ENCODE assay signal across 10 cellular contexts in the genomic region with DNA sequence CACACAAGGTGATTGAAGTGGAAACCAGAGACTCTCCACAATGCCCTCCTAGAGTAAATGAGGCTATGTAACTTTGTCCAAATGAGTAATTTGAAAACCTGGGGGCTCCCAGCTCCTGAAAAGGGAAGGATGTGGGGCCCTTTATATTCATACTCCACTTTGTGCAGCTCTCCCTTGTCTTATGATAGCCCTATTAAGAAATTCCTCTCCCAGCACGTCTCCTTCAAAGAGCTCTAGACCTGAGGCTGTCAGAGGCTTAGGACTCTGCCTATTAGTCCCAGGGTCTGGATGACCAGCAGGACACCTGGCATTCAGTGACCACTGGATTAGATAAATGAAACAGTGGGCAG. TPM values are rescaled to one million over a fixed set of nuclear protein-coding genes. Genes with fewer than 3 reads are reported as not detected.
DNase-seq lines count a peak whose midpoint lies in the region; ATAC-seq and TF ChIP-seq lines count a peak whose summit lies in the region.
"Had no signal": no experiment of that assay in that cellular context is flagged by ENCODE, and none has a peak within 500 bp of the region (broad histone marks: within the 10 kb centered on the region; RNA-seq: fewer than 3 reads in every experiment).

No MANE protein-coding gene starts in this region.

- no peak overlapping the region for H2AFZ ChIP-seq in OCI-LY7 (ENCODE audit: low read length)
- H2AFZ ChIP-seq in fibroblast of lung (ENCODE audit: low read length), result no peak overlapping the region

- no peak overlapping the region for H3K27ac Mint-ChIP-seq in activated CD8-positive, alpha-beta memory T cell treated with anti-CD3 and anti-CD28 coated beads, Interleukin-2, amount 10 ng/mL, durations not matched to agents 7 days and 5 days

- H3K27me3 Mint-ChIP-seq in activated CD8-positive, alpha-beta memory T cell treated with anti-CD3 and anti-CD28 coated beads, Interleukin-2, amount 10 ng/mL, durations not matched to agents 7 days and 5 days, result no peaks in the 10 kb centered on the region

- BruUV-seq in OCI-LY7 (replicated peaks; lab: Mats Ljungman, UMichigan), result TSS peak; percentile 54

- TF ChIP-seq POLR2A in stomach (IDR thresholded peaks at IDR 0.05), result no peak

- no peak overlapping the region for H3K9ac ChIP-seq in fibroblast of lung (ENCODE audit: insufficient read depth, low read length)

- H3K4me3 ChIP-seq in OCI-LY7 (ENCODE audit: low read depth, low read length, poor library complexity, severe bottlenecking) (peak overlapping the region; percentile 91), fibroblast of lung (replicated peaks in 1 of 4; ENCODE audit: control extremely low read depth in 1 of 4, insufficient read depth in 1 of 4, low read depth in 3 of 4, low read length in 4 of 4) (peak overlapping the region in 2 of 4 experiments; percentile 80 to 91), stomach (peak overlapping the region in 3 of 4 donors; percentile 92 to 95 (median 94))

- H3K9me3 Mint-ChIP-seq in activated CD8-positive, alpha-beta memory T cell treated with anti-CD3 and anti-CD28 coated beads, Interleukin-2, amount 10 ng/mL, durations not matched to agents 7 days and 5 days (ENCODE audit: low read depth), result no peaks in the 10 kb centered on the region

- H3K27ac ChIP-seq in OCI-LY7 (ENCODE audit: low read depth, low read length, poor library complexity, severe bottlenecking), result peak overlapping the region; percentile 65
- no peak overlapping the region for H3K27ac ChIP-seq in fibroblast of lung (ENCODE audit: insufficient read depth, low read length)
- H3K27ac ChIP-seq in stomach, result peak overlapping the region in 2 of 5 donors; percentile 67 to 72

- no peaks in the 10 kb centered on the region for H4K20me1 ChIP-seq in OCI-LY7 (ENCODE audit: insufficient read depth, low read length)
- H4K20me1 ChIP-seq in fibroblast of lung (ENCODE audit: control insufficient read depth, extremely low read depth, insufficient read depth, low read length), result no peaks in the 10 kb centered on the region

- H3K4me1 ChIP-seq in OCI-LY7 (ENCODE audit: insufficient read depth, low read length, poor library complexity, severe bottlenecking), result peaks cover 43% of the 10 kb centered on the region
- H3K4me1 ChIP-seq in fibroblast of lung (ENCODE audit: control insufficient read depth, extremely low read depth, insufficient read depth, low read length), result peaks cover 3% of the 10 kb centered on the region
- H3K4me1 ChIP-seq in stomach, result peaks cover 10 to 35% (median 29%) of the 10 kb centered on the region in 4 donors

- peak overlapping the region; percentile 87 for H3K4me2 ChIP-seq in OCI-LY7 (ENCODE audit: low read length)
- peak overlapping the region; percentile 4 for H3K4me2 ChIP-seq in fibroblast of lung (ENCODE audit: extremely low read depth, insufficient read depth, low read length)

- H3K36me3 Mint-ChIP-seq in activated CD8-positive, alpha-beta memory T cell treated with anti-CD3 and anti-CD28 coated beads, Interleukin-2, amount 10 ng/mL, durations not matched to agents 7 days and 5 days, result peaks cover 4% of the 10 kb centered on the region

- H3K79me2 ChIP-seq in OCI-LY7 (ENCODE audit: insufficient read depth, low read depth, low read length), result peaks cover 40% of the 10 kb centered on the region; the same call in 1 of the 2 replicates
- H3K79me2 ChIP-seq in fibroblast of lung (ENCODE audit: control insufficient read depth, insufficient read depth, low read length), result no peaks in the 10 kb centered on the region

- WGBS in stomach, 5 donors, result 6 to 32% (median 26%) methylated on average over 1 of the region's 1 CpG

- intact Hi-C loops in OCI-LY7 (cut with micrococcal nuclease; ENCODE audit: unreplicated experiment) (loop anchor here (5.0 to 10.0 kb wide), 2 partner anchors 154 to 1581 kb away; a partner anchor contains a TSS), stomach (cut with DNase I; ENCODE audit: low total_unique reads) (no loop called here), left cardiac atrium (cut with DNase I) (no loop called here)

- CTCF ChIA-PET in activated CD8-positive, alpha-beta memory T cell treated with anti-CD3 and anti-CD28 coated beads, Interleukin-2, amount 10 ng/mL, durations not matched to agents 7 days and 5 days (lab: Charles Lee), result interaction anchor here (0.8 to 7.1 kb wide), 6 partner anchors 12 to 55 kb away, joined by 4 to 107 read pairs (median 40); a partner anchor contains a TSS
- CTCF ChIA-PET in OCI-LY7 (lab: Charles Lee; ENCODE audit: unreplicated experiment), result interaction anchor here (1.1 to 5.2 kb wide), 3 partner anchors 14 to 20 kb away, joined by 8 to 21 read pairs (median 10); no protein-coding TSS in a partner anchor

- POLR2A ChIA-PET in OCI-LY7 (lab: Charles Lee), result interaction anchor here (0.9 to 5.9 kb wide), 7 partner anchors 9 to 87 kb away, joined by 3 to 64 read pairs (median 5); a partner anchor contains a TSS

- peak overlapping the region; percentile 55 for H3K4me3 Mint-ChIP-seq in activated CD8-positive, alpha-beta memory T cell treated with anti-CD3 and anti-CD28 coated beads, Interleukin-2, amount 10 ng/mL, durations not matched to agents 7 days and 5 days

- peaks cover 35% of the 10 kb centered on the region for H3K4me1 Mint-ChIP-seq in activated CD8-positive, alpha-beta memory T cell treated with anti-CD3 and anti-CD28 coated beads, Interleukin-2, amount 10 ng/mL, durations not matched to agents 7 days and 5 days

- TF ChIP-seq EP300 in stomach (IDR thresholded peaks at IDR 0.05), result no peak

- no peak for TF ChIP-seq CTCF in OCI-LY7 (conservative IDR thresholded peaks at IDR 0.05; ENCODE audit: low read length)
- TF ChIP-seq CTCF in fibroblast of lung (conservative IDR thresholded peaks at IDR 0.05 in 1 of 2, IDR thresholded peaks at IDR 0.05 in 1 of 2; ENCODE audit: low read depth in 1 of 2, low read length in 2 of 2), result no peak
- TF ChIP-seq CTCF in stomach (IDR thresholded peaks at IDR 0.05), result no peak

- H3K9me2 ChIP-seq in OCI-LY7 (ENCODE audit: insufficient read depth, low read length), result no peaks in the 10 kb centered on the region

- DNase-seq in activated CD8-positive, alpha-beta memory T cell treated with anti-CD3 and anti-CD28 coated beads, Interleukin-2, amount 10 ng/mL, durations not matched to agents 7 days and 5 days, result no peak
- DNase-seq in activated CD8-positive, alpha-beta memory T cell treated with anti-CD3 and anti-CD28 coated beads for 24 hours, result no peak
- no peak for DNase-seq in OCI-LY7 (ENCODE audit: low spot score)
- no peak for DNase-seq in fibroblast of lung (ENCODE audit: low read depth in 2 of 2)
- DNase-seq in stomach, result no peak
- no peak for DNase-seq in mesenteric fat pad (ENCODE audit: low spot score)
- DNase-seq in left cardiac atrium, result no peak

- H3K36me3 ChIP-seq in OCI-LY7 (ENCODE audit: insufficient read depth, low read length) (peaks cover 22% of the 10 kb centered on the region), fibroblast of lung (ENCODE audit: control insufficient read depth, insufficient read depth, low read length) (peaks cover 3% of the 10 kb centered on the region), stomach (peaks cover 0 to 4% (median 2%) of the 10 kb centered on the region in 4 donors)

- ATAC-seq in activated CD8-positive, alpha-beta memory T cell treated with anti-CD3 and anti-CD28 coated beads, Interleukin-2, amount 10 ng/mL, durations not matched to agents 7 days and 5 days, result no peak
- ATAC-seq in GM21717 (IDR thresholded peaks at IDR 0.05; ENCODE audit: unreplicated experiment) (no peak), left cardiac atrium (no peak)

- H3K9me3 ChIP-seq in OCI-LY7 (ENCODE audit: low read length), result no peaks in the 10 kb centered on the region
- no peaks in the 10 kb centered on the region for H3K9me3 ChIP-seq in fibroblast of lung (ENCODE audit: control insufficient read depth, insufficient read depth, low read depth, low read length)
- no peaks in the 10 kb centered on the region for H3K9me3 ChIP-seq in stomach

- H3K27me3 ChIP-seq in fibroblast of lung (ENCODE audit: control insufficient read depth, insufficient read depth, low read length) (no peaks in the 10 kb centered on the region), stomach (no peaks in the 10 kb centered on the region)

RNA-seq across cellular contexts. Expression of a gene that starts 2.1 kb away (rescaled TPM):
- 10 to 100 TPM; 24.6 to 25.8 TPM for total RNA-seq in activated CD8-positive, alpha-beta memory T cell treated with anti-CD3 and anti-CD28 coated beads, Interleukin-2, amount 10 ng/mL, durations not matched to agents 7 days and 5 days
- 47.1 and 61.1 TPM in 2 replicates for total RNA-seq in OCI-LY7 (2014; rRNA removed; shearing (Covaris generic))
- total RNA-seq in OCI-LY7 (2022), result 78.6 and 87.0 TPM in 2 replicates
- total RNA-seq in fibroblast of lung, result 19.8 and 20.8 TPM in 2 replicates
- 12.3 and 13.2 TPM in 2 replicates for polyA plus RNA-seq in fibroblast of lung
- polyA plus RNA-seq in fibroblast of lung (2012), result 11.7 TPM in 2 replicates
- 57.0 and 60.5 TPM in 2 replicates for polyA minus RNA-seq in fibroblast of lung (ENCODE audit: low replicate concordance)
- 10 to 100 TPM; 10.5 to 38.4 (median 18.5) TPM for total RNA-seq in stomach
- polyA plus RNA-seq in stomach, result 10 to 100 TPM; 16.0 to 24.6 (median 19.7) TPM
- total RNA-seq in mesenteric fat pad, result 8.4 TPM
- total RNA-seq in left cardiac atrium, result 1 to 10 TPM; 5.8 to 7.2 TPM

RNA-seq across cellular contexts. Expression of a gene that starts 17.1 kb away (rescaled TPM):
- total RNA-seq in activated CD8-positive, alpha-beta memory T cell treated with anti-CD3 and anti-CD28 coated beads, Interleukin-2, amount 10 ng/mL, durations not matched to agents 7 days and 5 days, result 10 to 100 TPM; 74.5 to 92.9 TPM
- 163 and 195 TPM in 2 replicates for total RNA-seq in OCI-LY7 (2014; rRNA removed; shearing (Covaris generic))
- total RNA-seq in OCI-LY7 (2022), result 204 and 258 TPM in 2 replicates
- 32.2 and 41.6 TPM in 2 replicates for total RNA-seq in fibroblast of lung
- polyA plus RNA-seq in fibroblast of lung, result 57.6 and 108 TPM in 2 replicates
- polyA plus RNA-seq in fibroblast of lung (2012), result 66.8 and 120 TPM in 2 replicates
- 41.7 and 75.9 TPM in 2 replicates for polyA minus RNA-seq in fibroblast of lung (ENCODE audit: low replicate concordance)
- total RNA-seq in stomach, result 10 to 100 TPM in 3 of 5 donors, 1 to 10 TPM in 2; 1.7 to 51.3 (median 31.3) TPM
- polyA plus RNA-seq in stomach, result 10 to 100 TPM; 66.7 to 79.6 (median 73.7) TPM
- 48.0 TPM for total RNA-seq in mesenteric fat pad
- 10 to 100 TPM; 58.0 to 58.9 TPM for total RNA-seq in left cardiac atrium

RNA-seq across cellular contexts. Expression of a gene that starts 24.0 kb away (rescaled TPM):
- total RNA-seq in activated CD8-positive, alpha-beta memory T cell treated with anti-CD3 and anti-CD28 coated beads, Interleukin-2, amount 10 ng/mL, durations not matched to agents 7 days and 5 days, result not detected
- not detected in 2 replicates for total RNA-seq in OCI-LY7 (2014; rRNA removed; shearing (Covaris generic))
- total RNA-seq in OCI-LY7 (2022) (not detected in 2 replicates), fibroblast of lung (not detected in 2 replicates), stomach (not detected), mesenteric fat pad (not detected), left cardiac atrium (not detected)
- polyA plus RNA-seq in fibroblast of lung (not detected in 2 replicates), stomach (not detected)
- polyA plus RNA-seq in fibroblast of lung (2012), result not detected in 2 replicates
- not detected in 2 replicates for polyA minus RNA-seq in fibroblast of lung (ENCODE audit: low replicate concordance)
- total RNA-seq: omental fat pad, SK-MEL-5 had no signal

RNA-seq across cellular contexts. Expression of a gene that starts 53.1 kb away (rescaled TPM):
- not detected for total RNA-seq in activated CD8-positive, alpha-beta memory T cell treated with anti-CD3 and anti-CD28 coated beads, Interleukin-2, amount 10 ng/mL, durations not matched to agents 7 days and 5 days
- total RNA-seq in OCI-LY7 (2014; rRNA removed; shearing (Covaris generic)), result 0.25 and 0.41 TPM in 2 replicates
- total RNA-seq in OCI-LY7 (2022), result 2.3 and 4.2 TPM in 2 replicates
- total RNA-seq in fibroblast of lung, result 0.17 and 0.26 TPM in 2 replicates
- 0.27 and 0.43 TPM in 2 replicates for polyA plus RNA-seq in fibroblast of lung
- 1.1 and 1.3 TPM in 2 replicates for polyA plus RNA-seq in fibroblast of lung (2012)
- polyA minus RNA-seq in fibroblast of lung (ENCODE audit: low replicate concordance), result 0.79 TPM in 1 of 2 replicates, not detected in the other
- 1 to 10 TPM in 2 of 5 donors, not detected in 3; 3.9 to 8.1 TPM for total RNA-seq in stomach
- under 1 TPM; 0.75 to 0.78 (median 0.76) TPM for polyA plus RNA-seq in stomach
- total RNA-seq in mesenteric fat pad, result 2.8 TPM
- 1 to 10 TPM; 1.9 to 2.4 TPM for total RNA-seq in left cardiac atrium

RNA-seq across cellular contexts. Expression of a gene that starts 54.1 kb away (rescaled TPM):
- total RNA-seq in activated CD8-positive, alpha-beta memory T cell treated with anti-CD3 and anti-CD28 coated beads, Interleukin-2, amount 10 ng/mL, durations not matched to agents 7 days and 5 days, result 100 to 1,000 TPM; 245 to 317 TPM
- 64.7 and 68.9 TPM in 2 replicates for total RNA-seq in OCI-LY7 (2014; rRNA removed; shearing (Covaris generic))
- 51.7 and 56.1 TPM in 2 replicates for total RNA-seq in OCI-LY7 (2022)
- total RNA-seq in fibroblast of lung, result 78.6 and 94.8 TPM in 2 replicates
- polyA plus RNA-seq in fibroblast of lung, result 105 and 113 TPM in 2 replicates
- 116 and 147 TPM in 2 replicates for polyA plus RNA-seq in fibroblast of lung (2012)
- 204 and 262 TPM in 2 replicates for polyA minus RNA-seq in fibroblast of lung (ENCODE audit: low replicate concordance)
- total RNA-seq in stomach, result 10 to 100 TPM in 4 of 5 donors, 1 to 10 TPM in 1; 2.2 to 57.8 (median 21.3) TPM
- polyA plus RNA-seq in stomach, result 10 to 100 TPM; 47.3 to 73.0 (median 71.4) TPM
- total RNA-seq in mesenteric fat pad, result 51.9 TPM
- total RNA-seq in left cardiac atrium, result 10 to 100 TPM; 28.9 to 30.0 TPM
